In genomic region chr6:165827190-165827518, GRCh38 we compare ENCODE assay signal across 28 cellular contexts.
"Had no signal": no experiment of that assay in that cellular context is flagged by ENCODE, and none has a peak within 500 bp of the region (broad histone marks: within the 10 kb centered on the region; RNA-seq: fewer than 3 reads in every experiment).

No MANE protein-coding gene starts in this region.

- H3K36me3 ChIP-seq: brain microvascular endothelial cell, esophagus muscularis mucosa, gastrocnemius medialis had no signal

- ATAC-seq: activated CD4-positive, alpha-beta T cell treated with anti-CD3 and anti-CD28 coated beads for 36 hours; activated CD8-positive, alpha-beta memory T cell treated with anti-CD3 and anti-CD28 coated beads, Interleukin-2, amount 10 ng/mL, durations not matched to agents 7 days and 5 days; activated CD8-positive, alpha-beta T cell treated with anti-CD3 and anti-CD28 coated beads, Interleukin-2, amount 10 ng/mL, durations not matched to agents 7 days and 5 days; activated naive CD4-positive, alpha-beta T cell treated with anti-CD3 and anti-CD28 coated beads, Interleukin-2, amount 50 U/mL, for 72 hours; activated T-cell treated with anti-CD3 and anti-CD28 coated beads, Interleukin-2, amount 50 U/mL, for 72 hours; foreskin keratinocyte; gastrocnemius medialis had no signal

- H3K9me3 ChIP-seq: esophagus muscularis mucosa, gastrocnemius medialis had no signal

- H3K9me3 Mint-ChIP-seq: activated CD4-positive, alpha-beta memory T cell treated with anti-CD3 and anti-CD28 coated beads for 36 hours; activated CD4-positive, alpha-beta T cell treated with anti-CD3 and anti-CD28 coated beads, Interleukin-2, amount 10 ng/mL, durations not matched to agents 24 days and 14 days; activated naive CD4-positive, alpha-beta T cell treated with anti-CD3 and anti-CD28 coated beads, Interleukin-2, amount 10 ng/mL, durations not matched to agents 7 days and 5 days; activated naive CD4-positive, alpha-beta T cell treated with anti-CD3 and anti-CD28 coated beads, Interleukin-2, amount 50 U/mL, for 72 hours; activated naive CD8-positive, alpha-beta T cell treated with anti-CD3 and anti-CD28 coated beads, Interleukin-2, amount 10 ng/mL, durations not matched to agents 7 days and 5 days; activated T-cell treated with anti-CD3 and anti-CD28 coated beads, Interleukin-2, amount 50 U/mL, for 24 hours; activated T-cell treated with anti-CD3 and anti-CD28 coated beads, Interleukin-2, amount 50 U/mL, for 72 hours; central memory CD8-positive, alpha-beta T cell; dendritic cell treated with granulocyte-macrophage colony-stimulating factor and Interleukin-4, amounts not matched to agents 40 ng/mL and 50 ng/mL, for 4 days; endodermal cell had no signal

- H3K27me3 ChIP-seq: brain microvascular endothelial cell, dorsolateral prefrontal cortex, foreskin keratinocyte, gastrocnemius medialis had no signal

- H3K4me3 ChIP-seq: coronary artery, dorsolateral prefrontal cortex, esophagus muscularis mucosa, gastrocnemius medialis had no signal

- H3K4me1 ChIP-seq: esophagus muscularis mucosa, foreskin keratinocyte, gastrocnemius medialis had no signal

- H3K36me3 Mint-ChIP-seq: activated CD4-positive, alpha-beta memory T cell treated with anti-CD3 and anti-CD28 coated beads for 36 hours; activated CD8-positive, alpha-beta memory T cell treated with anti-CD3 and anti-CD28 coated beads, Interleukin-2, amount 10 ng/mL, durations not matched to agents 7 days and 5 days; activated naive CD4-positive, alpha-beta T cell treated with anti-CD3 and anti-CD28 coated beads, Interleukin-2, amount 10 ng/mL, durations not matched to agents 7 days and 5 days; activated naive CD4-positive, alpha-beta T cell treated with anti-CD3 and anti-CD28 coated beads, Interleukin-2, amount 50 U/mL, for 72 hours; activated naive CD8-positive, alpha-beta T cell treated with anti-CD3 and anti-CD28 coated beads, Interleukin-2, amount 10 ng/mL, durations not matched to agents 7 days and 5 days had no signal

- H3K4me3 Mint-ChIP-seq: activated CD4-positive, alpha-beta memory T cell treated with anti-CD3 and anti-CD28 coated beads for 36 hours; activated CD4-positive, alpha-beta T cell treated with anti-CD3 and anti-CD28 coated beads for 36 hours; activated CD4-positive, alpha-beta T cell treated with anti-CD3 and anti-CD28 coated beads, Interleukin-2, amount 10 ng/mL, durations not matched to agents 24 days and 14 days; activated CD8-positive, alpha-beta memory T cell treated with anti-CD3 and anti-CD28 coated beads, Interleukin-2, amount 10 ng/mL, durations not matched to agents 7 days and 5 days; activated CD8-positive, alpha-beta T cell treated with anti-CD3 and anti-CD28 coated beads, Interleukin-2, amount 10 ng/mL, durations not matched to agents 7 days and 5 days; activated naive CD4-positive, alpha-beta T cell treated with anti-CD3 and anti-CD28 coated beads, Interleukin-2, amount 10 ng/mL, durations not matched to agents 7 days and 5 days; activated naive CD8-positive, alpha-beta T cell treated with anti-CD3 and anti-CD28 coated beads, Interleukin-2, amount 10 ng/mL, durations not matched to agents 7 days and 5 days; activated T-cell treated with anti-CD3 and anti-CD28 coated beads, Interleukin-2, amount 50 U/mL, for 24 hours; activated T-cell treated with anti-CD3 and anti-CD28 coated beads, Interleukin-2, amount 50 U/mL, for 72 hours; central memory CD8-positive, alpha-beta T cell; dendritic cell treated with granulocyte-macrophage colony-stimulating factor and Interleukin-4, amounts not matched to agents 40 ng/mL and 50 ng/mL, for 4 days; endodermal cell had no signal

- H3K27ac ChIP-seq: brain microvascular endothelial cell, coronary artery, dorsolateral prefrontal cortex, esophagus muscularis mucosa, foreskin keratinocyte, gastrocnemius medialis had no signal

- H3K27ac Mint-ChIP-seq: activated CD4-positive, alpha-beta memory T cell treated with anti-CD3 and anti-CD28 coated beads for 36 hours; activated CD4-positive, alpha-beta T cell treated with anti-CD3 and anti-CD28 coated beads for 36 hours; activated CD4-positive, alpha-beta T cell treated with anti-CD3 and anti-CD28 coated beads, Interleukin-2, amount 10 ng/mL, durations not matched to agents 24 days and 14 days; activated CD8-positive, alpha-beta memory T cell treated with anti-CD3 and anti-CD28 coated beads, Interleukin-2, amount 10 ng/mL, durations not matched to agents 7 days and 5 days; activated CD8-positive, alpha-beta T cell treated with anti-CD3 and anti-CD28 coated beads, Interleukin-2, amount 10 ng/mL, durations not matched to agents 7 days and 5 days; activated naive CD4-positive, alpha-beta T cell treated with anti-CD3 and anti-CD28 coated beads, Interleukin-2, amount 10 ng/mL, durations not matched to agents 7 days and 5 days; activated naive CD4-positive, alpha-beta T cell treated with anti-CD3 and anti-CD28 coated beads, Interleukin-2, amount 50 U/mL, for 72 hours; activated naive CD8-positive, alpha-beta T cell treated with anti-CD3 and anti-CD28 coated beads, Interleukin-2, amount 10 ng/mL, durations not matched to agents 7 days and 5 days; activated T-cell treated with anti-CD3 and anti-CD28 coated beads, Interleukin-2, amount 50 U/mL, for 24 hours; activated T-cell treated with anti-CD3 and anti-CD28 coated beads, Interleukin-2, amount 50 U/mL, for 72 hours; dendritic cell treated with granulocyte-macrophage colony-stimulating factor and Interleukin-4, amounts not matched to agents 40 ng/mL and 50 ng/mL, for 4 days; endodermal cell had no signal

- DNase-seq: activated CD4-positive, alpha-beta memory T cell treated with anti-CD3 and anti-CD28 coated beads for 36 hours; activated CD4-positive, alpha-beta T cell treated with anti-CD3 and anti-CD28 coated beads for 36 hours; activated CD4-positive, alpha-beta T cell treated with anti-CD3 and anti-CD28 coated beads, Interleukin-2, amount 10 ng/mL, durations not matched to agents 24 days and 14 days; activated CD4-positive, CD25-positive, alpha-beta regulatory T cell; activated CD4-positive, CD25-positive, alpha-beta regulatory T cell treated with anti-CD3 and anti-CD28 coated beads, Interleukin-2, amount 50 U/mL, for 72 hours; activated CD8-positive, alpha-beta memory T cell treated with anti-CD3 and anti-CD28 coated beads, Interleukin-2, amount 10 ng/mL, durations not matched to agents 7 days and 5 days; activated CD8-positive, alpha-beta memory T cell treated with anti-CD3 and anti-CD28 coated beads, Interleukin-2, amount 50 U/mL, for 4 hours; activated CD8-positive, alpha-beta T cell treated with anti-CD3 and anti-CD28 coated beads, Interleukin-2, amount 10 ng/mL, durations not matched to agents 7 days and 5 days; activated gamma-delta T cell; activated naive CD4-positive, alpha-beta T cell; activated naive CD4-positive, alpha-beta T cell treated with anti-CD3 and anti-CD28 coated beads, Interleukin-2, amount 10 ng/mL, durations not matched to agents 7 days and 5 days; activated naive CD8-positive, alpha-beta T cell treated with anti-CD3 and anti-CD28 coated beads, Interleukin-2, amount 10 ng/mL, durations not matched to agents 7 days and 5 days; activated T-cell treated with anti-CD3 and anti-CD28 coated beads for 4 hours; activated T-cell treated with anti-CD3 and anti-CD28 coated beads, Interleukin-2, amount 50 U/mL, for 24 hours; activated T-cell treated with anti-CD3 and anti-CD28 coated beads, Interleukin-2, amount 50 U/mL, for 72 hours; brain microvascular endothelial cell; dorsolateral prefrontal cortex; effector memory CD4-positive, alpha-beta T cell; endodermal cell; erythroblast; foreskin keratinocyte; gastrocnemius medialis; T-helper 2 cell had no signal
